8 cellular contexts compared by ENCODE assay signal in the genomic region with DNA sequence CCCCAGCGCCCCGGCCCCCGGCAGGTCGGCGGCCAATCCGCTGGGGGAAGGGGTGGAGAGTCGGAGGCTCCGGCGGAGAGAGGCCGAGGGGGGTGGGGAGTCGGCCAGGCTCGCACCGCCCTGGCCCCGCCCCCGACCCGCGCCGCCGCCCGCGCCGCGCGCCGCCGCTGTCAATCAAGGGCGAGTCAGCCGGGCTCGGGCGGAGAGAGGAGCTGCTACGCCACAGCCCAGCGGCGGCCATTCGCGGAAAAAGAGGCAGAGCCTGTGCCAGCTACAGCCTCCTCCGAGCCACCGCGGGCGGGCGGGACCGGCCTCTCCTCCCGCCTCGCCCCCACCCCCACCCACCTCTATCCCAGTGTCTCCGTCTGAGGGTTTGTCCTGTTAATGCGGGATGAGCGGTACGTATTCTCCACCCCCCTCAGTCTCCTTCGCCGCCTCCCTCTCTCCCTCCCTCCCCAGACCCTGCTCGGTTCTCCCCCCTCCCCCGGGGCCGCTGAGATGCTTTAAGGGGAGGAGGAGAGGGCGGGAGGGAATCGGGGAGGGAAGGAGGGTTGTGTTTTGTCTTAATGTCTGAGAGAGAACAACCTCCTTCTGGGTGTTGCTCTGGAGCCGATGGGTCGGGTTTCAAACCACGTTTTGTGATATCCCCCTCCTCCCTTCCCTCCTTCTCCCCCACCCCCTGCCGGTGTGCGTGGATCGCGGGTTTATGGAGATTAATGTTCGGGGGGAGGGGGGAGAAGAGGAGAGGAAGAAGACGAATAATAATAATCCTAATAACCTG. TPM values are rescaled to one million over a fixed set of nuclear protein-coding genes. Genes with fewer than 3 reads are reported as not detected.
A peak's percentile ranks its signal among the peaks of the same experiment; 100 is the strongest.
DNase-seq lines count a peak whose midpoint lies in the region; ATAC-seq and TF ChIP-seq lines count a peak whose summit lies in the region.

Gene SP4 (plus strand): TSS at position 223 of the 781 bp plus-strand sequence. CDS start 169 bp downstream, at position 392.

- peak within 1 kb of the TSS; percentile 73 for H3K27ac ChIP-seq in RWPE2 (ENCODE audit: poor library complexity, severe bottlenecking)

- peaks cover 47% of the 10 kb centered on the region for H3K4me1 Mint-ChIP-seq in activated T-helper 2 cell treated with anti-CD3 and anti-CD28 coated beads, Interferon-gamma antibody, Interleukin-2, Interleukin-4, amounts not matched to agents 10 μg/mL and 5 μg/mL and 100 μg/mL, durations not matched to agents 14 hours and 24 hours and 36 hours (ENCODE audit: low read depth)
- H3K4me1 Mint-ChIP-seq in natural killer cell, result peaks cover 53 to 56% of the 10 kb centered on the region in 2 donors

- H3K9me3 Mint-ChIP-seq in activated T-helper 2 cell treated with anti-CD3 and anti-CD28 coated beads, Interferon-gamma antibody, Interleukin-2, Interleukin-4, amounts not matched to agents 10 μg/mL and 5 μg/mL and 100 μg/mL, durations not matched to agents 14 hours and 24 hours and 36 hours, result no peaks in the 10 kb centered on the region
- no peaks in the 10 kb centered on the region for H3K9me3 Mint-ChIP-seq in natural killer cell

- H3F3A ChIP-seq in Loucy (ENCODE audit: low read depth), result no peaks in the 10 kb centered on the region

- no peak for TF ChIP-seq CTCF in Loucy (conservative IDR thresholded peaks at IDR 0.05; ENCODE audit: low read length)
- TF ChIP-seq CTCF in RWPE2 (IDR thresholded peaks at IDR 0.05; ENCODE audit: poor library complexity, severe bottlenecking), result no peak
- no peak for TF ChIP-seq CTCF in natural killer cell (IDR thresholded peaks at IDR 0.05)

- H3K9me2 ChIP-seq in Loucy (replicated peaks; ENCODE audit: low read depth, low read length), result no peaks in the 10 kb centered on the region

- H3K4me3 ChIP-seq in H7 (ENCODE audit: insufficient read depth, low read depth, low read length), result peak within 1 kb of the TSS; percentile 83
- H3K4me3 ChIP-seq in Loucy (ENCODE audit: low read length, poor library complexity, severe bottlenecking), result peak within 1 kb of the TSS; percentile 93
- H3K4me3 ChIP-seq in RWPE2 (ENCODE audit: severe bottlenecking), result peak within 1 kb of the TSS; percentile 90

- H3K4me1 ChIP-seq in Loucy (ENCODE audit: insufficient read depth, low read length, poor library complexity, severe bottlenecking), result peaks cover 50% of the 10 kb centered on the region
- H3K4me1 ChIP-seq in RWPE2 (ENCODE audit: insufficient read depth, poor library complexity, severe bottlenecking), result peaks cover 21% of the 10 kb centered on the region

- H3K27ac Mint-ChIP-seq in activated T-helper 2 cell treated with anti-CD3 and anti-CD28 coated beads, Interferon-gamma antibody, Interleukin-2, Interleukin-4, amounts not matched to agents 10 μg/mL and 5 μg/mL and 100 μg/mL, durations not matched to agents 14 hours and 24 hours and 36 hours, result peak within 1 kb of the TSS; percentile 100
- peak within 1 kb of the TSS; percentile 99 to 100 for H3K27ac Mint-ChIP-seq in natural killer cell

- peak within 1 kb of the TSS; percentile 100 for H3K4me3 Mint-ChIP-seq in activated T-helper 2 cell treated with anti-CD3 and anti-CD28 coated beads, Interferon-gamma antibody, Interleukin-2, Interleukin-4, amounts not matched to agents 10 μg/mL and 5 μg/mL and 100 μg/mL, durations not matched to agents 14 hours and 24 hours and 36 hours (ENCODE audit: low read depth)
- H3K4me3 Mint-ChIP-seq in natural killer cell, result peak within 1 kb of the TSS; percentile 99

- peaks cover 38% of the 10 kb centered on the region for H4K20me1 ChIP-seq in Loucy (ENCODE audit: insufficient read depth, low read length, poor library complexity, severe bottlenecking)

- peaks cover 35% of the 10 kb centered on the region for H3K36me3 Mint-ChIP-seq in activated T-helper 2 cell treated with anti-CD3 and anti-CD28 coated beads, Interferon-gamma antibody, Interleukin-2, Interleukin-4, amounts not matched to agents 10 μg/mL and 5 μg/mL and 100 μg/mL, durations not matched to agents 14 hours and 24 hours and 36 hours (ENCODE audit: low read depth)
- no peaks in the 10 kb centered on the region for H3K36me3 Mint-ChIP-seq in natural killer cell

- DNase-seq in ELF-1 (ENCODE audit: low read depth, low spot score) (peak; percentile 91), H7 (peak; percentile 96), RWPE2 (ENCODE audit: low spot score) (peak; percentile 96), fibroblast of peridontal ligament (ENCODE audit: extremely low read depth) (peak; percentile 88), natural killer cell (peak; percentile 98)
- DNase-seq in activated T-helper 2 cell treated with anti-CD3 and anti-CD28 coated beads, Interferon-gamma antibody, Interleukin-2, Interleukin-4, amounts not matched to agents 10 μg/mL and 5 μg/mL and 100 μg/mL, durations not matched to agents 14 hours and 24 hours and 36 hours (ENCODE audit: low spot score), result peak; percentile 97
- DNase-seq in stimulated activated naive CD4-positive, alpha-beta T cell (lab: John Stamatoyannopoulos, UW), result peak; percentile 92 to 98 (median 95)

- intact Hi-C loops in activated T-helper 2 cell treated with anti-CD3 and anti-CD28 coated beads, Interferon-gamma antibody, Interleukin-2, Interleukin-4, amounts not matched to agents 10 μg/mL and 5 μg/mL and 100 μg/mL, durations not matched to agents 14 hours and 24 hours and 36 hours (cut with micrococcal nuclease), result loop anchor here (1.0 to 5.0 kb wide), 6 partner anchors 46 to 519 kb away; partner anchors contain the start of gene CDCA7L
- intact Hi-C loops in natural killer cell (cut with micrococcal nuclease), result loop anchor here (1.0 to 5.0 kb wide), 2 partner anchors 45 to 71 kb away; no protein-coding TSS in a partner anchor

- no peaks in the 10 kb centered on the region for H3K9me3 ChIP-seq in Loucy (ENCODE audit: insufficient read depth, low read depth, low read length)
- H3K9me3 ChIP-seq in RWPE2 (ENCODE audit: severe bottlenecking), result no peaks in the 10 kb centered on the region

- no peaks in the 10 kb centered on the region for H3K27me3 Mint-ChIP-seq in activated T-helper 2 cell treated with anti-CD3 and anti-CD28 coated beads, Interferon-gamma antibody, Interleukin-2, Interleukin-4, amounts not matched to agents 10 μg/mL and 5 μg/mL and 100 μg/mL, durations not matched to agents 14 hours and 24 hours and 36 hours (ENCODE audit: low read depth)
- H3K27me3 Mint-ChIP-seq in natural killer cell (ENCODE audit: low read depth in 2 of 2), result no peaks in the 10 kb centered on the region

- H2AFZ ChIP-seq in Loucy (ENCODE audit: low read length), result peak within 1 kb of the TSS; percentile 93

- no peaks in the 10 kb centered on the region for H3K27me3 ChIP-seq in H7 (ENCODE audit: control insufficient read depth, insufficient read depth, low read length)
- no peaks in the 10 kb centered on the region for H3K27me3 ChIP-seq in Loucy (ENCODE audit: insufficient read depth, low read length, poor library complexity, severe bottlenecking)
- H3K27me3 ChIP-seq in RWPE2 (ENCODE audit: insufficient read depth, poor library complexity, severe bottlenecking), result no peaks in the 10 kb centered on the region

- peak within 1 kb of the TSS; percentile 93 for H3K4me2 ChIP-seq in Loucy (ENCODE audit: low read depth, low read length, poor library complexity, severe bottlenecking)

- peak within 1 kb of the TSS; percentile 93 for H3K9ac ChIP-seq in Loucy (ENCODE audit: low read depth, low read length, poor library complexity, severe bottlenecking)

- peaks cover 46% of the 10 kb centered on the region for H3K79me2 ChIP-seq in Loucy (ENCODE audit: insufficient read depth, low read length)

- ATAC-seq in RWPE2 (ENCODE audit: low read depth) (peak; percentile 67), natural killer cell (peak; percentile 72 to 88 (median 74))

- peaks cover 7% of the 10 kb centered on the region for H3K36me3 ChIP-seq in H7 (replicated peaks; ENCODE audit: control insufficient read depth, insufficient read depth, low read length)
- H3K36me3 ChIP-seq in Loucy (ENCODE audit: insufficient read depth, low read length), result no peaks in the 10 kb centered on the region
- no peaks in the 10 kb centered on the region for H3K36me3 ChIP-seq in RWPE2 (ENCODE audit: low read depth)

RNA-seq across cellular contexts. Expression of gene SP4, which starts in this region (rescaled TPM):
- total RNA-seq in H7 (2014; rRNA removed; shearing (Covaris generic)), result 21.2 and 26.3 TPM in 2 replicates
- 17.9 and 19.2 TPM in 2 replicates for total RNA-seq in activated T-helper 2 cell treated with anti-CD3 and anti-CD28 coated beads, Interferon-gamma antibody, Interleukin-2, Interleukin-4, amounts not matched to agents 10 μg/mL and 5 μg/mL and 100 μg/mL, durations not matched to agents 14 hours and 24 hours and 36 hours
- 10 to 100 TPM; 38.8 to 49.6 (median 44.5) TPM for total RNA-seq in natural killer cell

Comparison
In these comparisons a context has a peak if more than half of its experiments do, and no peak if none do; other contexts are left out.
1. Peak in every context shown above with its lines: DNase-seq, ATAC-seq, H3K4me3 ChIP-seq and H3K27ac ChIP-seq.